Comparison of ENCODE assay signal across 23 cellular contexts in the genomic region with DNA sequence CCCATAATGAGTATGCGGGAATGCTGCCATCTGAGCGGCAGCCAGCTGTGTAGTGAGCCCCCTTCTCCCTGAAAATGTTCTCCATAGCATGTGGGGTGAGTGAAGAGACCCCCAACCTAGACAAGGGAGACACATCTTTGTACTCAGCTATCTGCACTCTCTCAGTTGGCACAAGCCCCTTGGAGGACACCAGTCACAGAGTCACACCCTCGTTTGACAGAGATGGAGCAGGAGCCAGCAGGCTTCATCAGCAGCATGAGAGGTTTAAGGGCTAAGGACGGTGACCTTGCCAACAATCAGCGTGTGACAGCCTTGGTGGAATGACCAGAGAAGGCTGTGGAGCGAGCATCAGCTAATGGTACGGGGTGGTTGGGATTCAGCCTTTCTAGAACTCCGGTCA.
A peak's percentile ranks its signal among the peaks of the same experiment; 100 is the strongest.
DNase-seq lines count a peak whose midpoint lies in the region; ATAC-seq and TF ChIP-seq lines count a peak whose summit lies in the region.
"Had no signal": no experiment of that assay in that cellular context is flagged by ENCODE, and none has a peak within 500 bp of the region (broad histone marks: within the 10 kb centered on the region; RNA-seq: fewer than 3 reads in every experiment).

No MANE protein-coding gene starts in this region.

- no peak overlapping the region for H3K4me3 ChIP-seq in heart left ventricle
- H3K4me3 ChIP-seq: GM23248, MG63, Peyer's patch had no signal

- no peak for TF ChIP-seq CTCF in heart left ventricle (IDR thresholded peaks at IDR 0.05)

- peak overlapping the region in 6 of 12 donors; percentile 30 to 87 (median 46) for H3K27ac ChIP-seq in heart left ventricle
- H3K27ac ChIP-seq in layer of hippocampus (ENCODE audit: low read depth, low read length): peak overlapping the region; percentile 80
- H3K27ac ChIP-seq: GM23248, Peyer's patch had no signal

- H3K27me3 ChIP-seq in heart left ventricle: no peaks in the 10 kb centered on the region
- H3K27me3 ChIP-seq in layer of hippocampus (ENCODE audit: control insufficient read depth, insufficient read depth, low read length): no peaks in the 10 kb centered on the region
- H3K27me3 ChIP-seq: BE2C, MG63, Peyer's patch had no signal

- intact Hi-C loops in Right ventricle myocardium inferior (cut with DNase I) (loop anchor here (10.0 kb wide), 1 partner anchor 524 kb away; no protein-coding TSS in a partner anchor), cardiac septum (cut with DNase I) (no loop called here), heart left ventricle (cut with DNase I) (loop anchor here in 5 of 10 donors (10.0 kb wide), 4 partner anchors 86 to 524 kb away; partner anchors contain the start of genes FAM210A (in 3 of the 5) and RNMT (in 3 of the 5))

- WGBS in heart left ventricle, 4 donors: 49 to 63% (median 56%) methylated on average over 8 of the region's 8 CpGs

- ATAC-seq in Right ventricle myocardium inferior (peak; percentile 74), heart left ventricle (peak; percentile 53 to 74 (median 62)), HG02870 (IDR thresholded peaks at IDR 0.05; ENCODE audit: unreplicated experiment) (no peak)

- H3K36me3 ChIP-seq in heart left ventricle: no peaks in the 10 kb centered on the region
- H3K36me3 ChIP-seq: BE2C, MG63, Peyer's patch had no signal

- DNase-seq in Right ventricle myocardium inferior (ENCODE audit: missing footprints) (peak; percentile 54), cardiac septum (ENCODE audit: low spot score) (no peak), heart left ventricle (peak in 3 of 5 donors; percentile 50 to 79 (median 71)), GOT3 (lab: John Stamatoyannopoulos, UW) (no peak), DMS53 treated with DMSO at 0.1 percent for 48 hours (lab: John Stamatoyannopoulos, UW; ENCODE audit: unreplicated experiment) (no peak)
- no peak for DNase-seq in activated CD4-positive, alpha-beta T cell treated with anti-CD3 and anti-CD28 coated beads, Interleukin-2, amount 50 U/mL, for 4 hours
- DNase-seq: BE2C; CD4-positive, CD25-positive, alpha-beta regulatory T cell; COR-L47; DMS 273 treated with DMSO at 0.1 percent for 48 hours; GF-D8; GM23248; HCEC 1CT; Kasumi-1; MG63; NCI-H1048; NCI-H1436 treated with DMSO at 0.1 percent for 48 hours; NCI-H2029; NCI-H345; NCI-H526; Peyer's patch had no signal

- no peaks in the 10 kb centered on the region for H3K9me3 ChIP-seq in heart left ventricle
- H3K9me3 ChIP-seq: BE2C, MG63, Peyer's patch had no signal

- H3K4me1 ChIP-seq in heart left ventricle: peaks cover 0 to 59% (median 19%) of the 10 kb centered on the region in 12 donors
- H3K4me1 ChIP-seq: BE2C, Peyer's patch had no signal

- TF ChIP-seq POLR2A in heart left ventricle (IDR thresholded peaks at IDR 0.05): no peak

Comparison
In these comparisons a context has a peak if more than half of its experiments do, and no peak if none do; other contexts are left out.
1. DNase-seq: peak in Right ventricle myocardium inferior (single experiment) and heart left ventricle (3 of 5); none in cardiac septum (single experiment), activated CD4-positive, alpha-beta T cell treated with anti-CD3 and anti-CD28 coated beads, Interleukin-2, amount 50 U/mL, for 4 hours (0 of 2), GOT3 (single experiment) and DMS53 treated with DMSO at 0.1 percent for 48 hours (single experiment).